In genomic region chr16:49332589-49333267, GRCh38 we compare ENCODE assay signal across 21 cellular contexts. TPM values are rescaled to one million over a fixed set of nuclear protein-coding genes. Genes with fewer than 3 reads are reported as not detected.
"Had no signal": no experiment of that assay in that cellular context is flagged by ENCODE, and none has a peak within 500 bp of the region (broad histone marks: within the 10 kb centered on the region; RNA-seq: fewer than 3 reads in every experiment).

No MANE protein-coding gene starts in this region.

- H3K4me1 ChIP-seq: psoas muscle, right lobe of liver had no signal

- H3K27ac ChIP-seq: psoas muscle, right lobe of liver, suprapubic skin had no signal

- H3K9me3 ChIP-seq: psoas muscle, right lobe of liver, suprapubic skin had no signal

- DNase-seq: activated CD4-positive, alpha-beta T cell treated with anti-CD3 and anti-CD28 coated beads, Interleukin-2, amount 50 U/mL, for 4 hours; activated CD4-positive, CD25-positive, alpha-beta regulatory T cell treated with anti-CD3 and anti-CD28 coated beads, Interleukin-2, amount 50 U/mL, for 72 hours; activated effector memory CD4-positive, alpha-beta T cell treated with anti-CD3 and anti-CD28 coated beads, Interleukin-2, amount 50 U/mL, for 16 hours; activated T-cell treated with anti-CD3 and anti-CD28 coated beads, Interleukin-2, amount 50 U/mL, for 72 hours; foreskin fibroblast; glutamatergic neuron; hippocampal formation; naive thymus-derived CD4-positive, alpha-beta T cell; psoas muscle; right lobe of liver; stimulated activated CD4-positive, alpha-beta T cell treated with anti-CD3 and anti-CD28 coated beads, Interleukin-4, amount 100 ng/mL, for 1 hour; stimulated activated naive CD8-positive, alpha-beta T cell treated with anti-CD3 and anti-CD28 coated beads, Interleukin-15, amount 100 ng/mL, for 72 hours; T1000 had no signal

- H3K27me3 ChIP-seq: right lobe of liver had no signal

- ATAC-seq: activated T-cell treated with anti-CD3 and anti-CD28 coated beads, Interleukin-2, amount 50 U/mL, for 72 hours; naive thymus-derived CD4-positive, alpha-beta T cell; psoas muscle; right lobe of liver; stimulated activated naive CD8-positive, alpha-beta T cell treated with anti-CD3 and anti-CD28 coated beads, Interleukin-15, amount 100 ng/mL, for 72 hours had no signal

- H3K4me3 ChIP-seq: psoas muscle, right lobe of liver, smooth muscle cell, suprapubic skin had no signal

- H3K36me3 ChIP-seq: right lobe of liver, suprapubic skin had no signal

RNA-seq across cellular contexts. Expression of gene C16orf78, which starts 40.9 kb away (rescaled TPM):
- total RNA-seq: activated CD8-positive, alpha-beta memory T cell treated with anti-CD3 and anti-CD28 coated beads for 36 hours; activated T-cell treated with anti-CD3 and anti-CD28 coated beads, Interleukin-2, amount 50 U/mL, for 72 hours; dermis microvascular lymphatic vessel endothelial cell; mucosa of gallbladder; naive thymus-derived CD4-positive, alpha-beta T cell; osteocyte; psoas muscle; right lobe of liver; smooth muscle cell; suprapubic skin; T-helper 1 cell treated with Interleukin-12 subunit alpha and Interleukin-12 subunit beta and Interleukin-4 antibody, amounts not matched to agents 30 ng/mL and 1 ng/mL, for 36 hours had no signal
- polyA plus RNA-seq: keratinocyte; naive thymus-derived CD4-positive, alpha-beta T cell; psoas muscle; smooth muscle cell had no signal

RNA-seq across cellular contexts. Expression of gene CBLN1, which starts 51.1 kb away (rescaled TPM):
- total RNA-seq: activated CD8-positive, alpha-beta memory T cell treated with anti-CD3 and anti-CD28 coated beads for 36 hours; activated T-cell treated with anti-CD3 and anti-CD28 coated beads, Interleukin-2, amount 50 U/mL, for 72 hours; naive thymus-derived CD4-positive, alpha-beta T cell; osteocyte; smooth muscle cell; T-helper 1 cell treated with Interleukin-12 subunit alpha and Interleukin-12 subunit beta and Interleukin-4 antibody, amounts not matched to agents 30 ng/mL and 1 ng/mL, for 36 hours had no signal
- polyA plus RNA-seq: keratinocyte; naive thymus-derived CD4-positive, alpha-beta T cell; smooth muscle cell had no signal
